ENCODE assay signal across 15 cellular contexts in the genomic region with DNA sequence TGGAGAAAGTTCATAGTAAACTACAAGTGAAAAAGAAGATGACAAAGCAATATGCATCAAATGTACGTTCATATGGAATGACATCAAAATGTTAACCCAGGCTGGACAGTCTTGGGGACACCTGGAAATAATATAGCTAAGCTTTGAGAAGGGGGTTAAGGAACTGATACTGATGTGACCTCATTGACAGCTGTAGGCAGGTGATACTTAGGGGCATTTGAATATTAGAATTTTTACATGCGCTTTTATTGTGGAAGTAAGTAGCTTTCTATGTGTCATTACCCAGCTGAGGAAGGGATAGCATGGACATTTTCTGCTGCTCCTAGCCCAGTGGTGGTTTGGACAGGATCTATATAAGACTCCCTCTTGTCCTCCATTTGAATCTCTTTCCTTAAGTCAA.
DNase-seq lines count a peak whose midpoint lies in the region; ATAC-seq and TF ChIP-seq lines count a peak whose summit lies in the region.
"Had no signal": no experiment of that assay in that cellular context is flagged by ENCODE, and none has a peak within 500 bp of the region (broad histone marks: within the 10 kb centered on the region; RNA-seq: fewer than 3 reads in every experiment).

No MANE protein-coding gene starts in this region.

- TF ChIP-seq CTCF in MCF 10A (IDR thresholded peaks at IDR 0.05; ENCODE audit: unreplicated experiment): no peak

- ATAC-seq in GM19351 (IDR thresholded peaks at IDR 0.05; ENCODE audit: unreplicated experiment) (peak; percentile 64), HG02610 (IDR thresholded peaks at IDR 0.05; ENCODE audit: unreplicated experiment) (peak; percentile 32), HG03442 (IDR thresholded peaks at IDR 0.05; ENCODE audit: unreplicated experiment) (peak; percentile 34)
- peak; percentile 63 to 64 for ATAC-seq in stimulated activated naive B cell treated with anti-CD40 and anti-IgM and Interleukin-4, amounts not matched to agents 10 μg/mL and 1 μg/mL and 100 μg/mL, for 72 hours (replicated peaks)
- ATAC-seq: activated CD4-positive, alpha-beta T cell treated with anti-CD3 and anti-CD28 coated beads for 36 hours had no signal

- H3K9me3 Mint-ChIP-seq in stimulated activated naive B cell treated with anti-CD40 and anti-IgM and Interleukin-4, amounts not matched to agents 10 μg/mL and 1 μg/mL and 100 μg/mL, for 72 hours: no peaks in the 10 kb centered on the region
- no peaks in the 10 kb centered on the region for H3K9me3 Mint-ChIP-seq in MCF 10A (ENCODE audit: unreplicated experiment)
- H3K9me3 Mint-ChIP-seq: activated T-helper 1 cell treated with anti-CD3 and anti-CD28 coated beads, Interleukin-12 subunit alpha, Interleukin-12 subunit beta, Interleukin-2, Interleukin-4 antibody, amounts not matched to agents 30 ng/mL and 10 ng/mL and 1 ng/mL, durations not matched to agents 14 hours and 24 hours and 36 hours; CD4-positive, alpha-beta memory T cell; HFFc6 had no signal

- no peaks in the 10 kb centered on the region for H3K36me3 Mint-ChIP-seq in stimulated activated naive B cell treated with anti-CD40 and anti-IgM and Interleukin-4, amounts not matched to agents 10 μg/mL and 1 μg/mL and 100 μg/mL, for 72 hours
- no peaks in the 10 kb centered on the region for H3K36me3 Mint-ChIP-seq in MCF 10A (ENCODE audit: insufficient read depth, unreplicated experiment)
- H3K36me3 Mint-ChIP-seq: CD4-positive, alpha-beta memory T cell had no signal

- no peak for DNase-seq in stimulated activated naive B cell treated with anti-CD40 and anti-IgM and Interleukin-4, amounts not matched to agents 10 μg/mL and 1 μg/mL and 100 μg/mL, for 72 hours
- DNase-seq in MCF 10A (ENCODE audit: unreplicated experiment): no peak
- DNase-seq in activated T-cell treated with anti-CD3 and anti-CD28 coated beads, Interleukin-2, amount 50 U/mL, for 48 hours: no peak
- no peak for DNase-seq in MV-4-11 (lab: John Stamatoyannopoulos, UW)
- DNase-seq: activated CD4-positive, alpha-beta T cell treated with anti-CD3 and anti-CD28 coated beads for 36 hours; CD4-positive, alpha-beta memory T cell; HFFc6; mesenchymal stem cell; NCI-H1092 treated with DMSO at 0.1 percent for 48 hours; NCI-H345; ovary had no signal

- peak overlapping the region; percentile 75 for H3K27ac Mint-ChIP-seq in stimulated activated naive B cell treated with anti-CD40 and anti-IgM and Interleukin-4, amounts not matched to agents 10 μg/mL and 1 μg/mL and 100 μg/mL, for 72 hours
- H3K27ac Mint-ChIP-seq in MCF 10A (ENCODE audit: low read depth, unreplicated experiment): no peak overlapping the region
- H3K27ac Mint-ChIP-seq: activated CD4-positive, alpha-beta T cell treated with anti-CD3 and anti-CD28 coated beads for 36 hours; activated T-helper 1 cell treated with anti-CD3 and anti-CD28 coated beads, Interleukin-12 subunit alpha, Interleukin-12 subunit beta, Interleukin-2, Interleukin-4 antibody, amounts not matched to agents 30 ng/mL and 10 ng/mL and 1 ng/mL, durations not matched to agents 14 hours and 24 hours and 36 hours; HFFc6 had no signal

- POLR2A ChIA-PET in MCF 10A (lab: Yijun Ruan, JAX): interaction anchor here (0.6 to 0.8 kb wide), 2 partner anchors 33 to 327 kb away, joined by 3 read pairs; no protein-coding TSS in a partner anchor

- peaks cover 0 to 9% of the 10 kb centered on the region in 2 donors for H3K27me3 Mint-ChIP-seq in stimulated activated naive B cell treated with anti-CD40 and anti-IgM and Interleukin-4, amounts not matched to agents 10 μg/mL and 1 μg/mL and 100 μg/mL, for 72 hours
- H3K27me3 Mint-ChIP-seq in MCF 10A (ENCODE audit: insufficient read depth, unreplicated experiment): no peaks in the 10 kb centered on the region

- CTCF ChIA-PET in MCF 10A (lab: Yijun Ruan, JAX): interaction anchor here (1.0 kb wide), 2 partner anchors 12 to 415 kb away, joined by 3 to 5 read pairs; no protein-coding TSS in a partner anchor

- peak overlapping the region in 1 of 2 donors; percentile 9 for H3K4me3 Mint-ChIP-seq in stimulated activated naive B cell treated with anti-CD40 and anti-IgM and Interleukin-4, amounts not matched to agents 10 μg/mL and 1 μg/mL and 100 μg/mL, for 72 hours
- H3K4me3 Mint-ChIP-seq in MCF 10A (ENCODE audit: unreplicated experiment): no peak overlapping the region
- H3K4me3 Mint-ChIP-seq: activated CD4-positive, alpha-beta T cell treated with anti-CD3 and anti-CD28 coated beads for 36 hours; activated T-helper 1 cell treated with anti-CD3 and anti-CD28 coated beads, Interleukin-12 subunit alpha, Interleukin-12 subunit beta, Interleukin-2, Interleukin-4 antibody, amounts not matched to agents 30 ng/mL and 10 ng/mL and 1 ng/mL, durations not matched to agents 14 hours and 24 hours and 36 hours; CD4-positive, alpha-beta memory T cell; HFFc6 had no signal

- intact Hi-C loops in MCF 10A (cut with micrococcal nuclease): no loop called here

- no TSS peak for BruUV-seq in MCF 10A (replicated peaks; lab: Mats Ljungman, UMichigan)

- peaks cover 41 to 48% of the 10 kb centered on the region in 2 donors for H3K4me1 Mint-ChIP-seq in stimulated activated naive B cell treated with anti-CD40 and anti-IgM and Interleukin-4, amounts not matched to agents 10 μg/mL and 1 μg/mL and 100 μg/mL, for 72 hours
- H3K4me1 Mint-ChIP-seq in MCF 10A (ENCODE audit: insufficient read depth, unreplicated experiment): peaks cover 7% of the 10 kb centered on the region
- H3K4me1 Mint-ChIP-seq: activated CD4-positive, alpha-beta T cell treated with anti-CD3 and anti-CD28 coated beads for 36 hours; CD4-positive, alpha-beta memory T cell had no signal
